Comparison of ENCODE assay signal across 8 cellular contexts in genomic region chr1:24743404-24744211, GRCh38. TPM values are rescaled to one million over a fixed set of nuclear protein-coding genes. Genes with fewer than 3 reads are reported as not detected.
DNase-seq lines count a peak whose midpoint lies in the region; ATAC-seq and TF ChIP-seq lines count a peak whose summit lies in the region.

No MANE protein-coding gene starts in this region.

- peak overlapping the region; percentile 53 for H3K4me3 Mint-ChIP-seq in WTC11

- ATAC-seq in heart right ventricle (no peak), Right ventricle myocardium superior (ENCODE audit: poor library complexity) (no peak), WTC11 (no peak), HG02885 (IDR thresholded peaks at IDR 0.05; ENCODE audit: poor library complexity, unreplicated experiment) (no peak), GM21737 (IDR thresholded peaks at IDR 0.05; ENCODE audit: unreplicated experiment) (no peak)

- H3K27me3 ChIP-seq in heart right ventricle: no peaks in the 10 kb centered on the region
- no peaks in the 10 kb centered on the region for H3K27me3 ChIP-seq in stomach smooth muscle (ENCODE audit: control insufficient read depth in 1 of 2, insufficient read depth in 2 of 2, low read length in 2 of 2)

- H3K27ac ChIP-seq in heart right ventricle (peak overlapping the region in 8 of 10 donors; percentile 22 to 96 (median 80)), stomach smooth muscle (ENCODE audit: low read length) (peak overlapping the region; percentile 37)

- H3K4me3 ChIP-seq in heart right ventricle: no peak overlapping the region
- H3K4me3 ChIP-seq in iPS-18c (ENCODE audit: insufficient read depth, low read depth, low read length): peak overlapping the region; percentile 0; the same call in 1 of the 2 replicates
- peak overlapping the region; percentile 5 to 29 for H3K4me3 ChIP-seq in stomach smooth muscle (ENCODE audit: low read length in 2 of 2)

- peaks cover 14% of the 10 kb centered on the region for H3K36me3 Mint-ChIP-seq in WTC11

- 57 to 59% methylated on average over 10 of the region's 10 CpGs for WGBS in heart right ventricle, 2 donors

- H3K36me3 ChIP-seq in heart right ventricle (no peaks in the 10 kb centered on the region), stomach smooth muscle (ENCODE audit: control insufficient read depth in 2 of 2, insufficient read depth in 2 of 2, low read length in 2 of 2) (no peaks in the 10 kb centered on the region)

- peak overlapping the region; percentile 99 for H3K27ac Mint-ChIP-seq in WTC11

- TF ChIP-seq CTCF in heart right ventricle (IDR thresholded peaks at IDR 0.05) (no peak), WTC11 (IDR thresholded peaks at IDR 0.05) (no peak)

- peaks cover 63% of the 10 kb centered on the region for H3K4me1 Mint-ChIP-seq in WTC11

- CTCF ChIA-PET in WTC11 (lab: Charles Lee): interaction anchor here (0.6 to 3.6 kb wide), 11 partner anchors 7 to 89 kb away, joined by 3 to 43 read pairs (median 10); no protein-coding TSS in a partner anchor

- H3K27me3 Mint-ChIP-seq in WTC11 (ENCODE audit: low read depth): no peaks in the 10 kb centered on the region

- intact Hi-C loops in heart right ventricle (cut with DNase I): loop anchor here in 5 of 10 donors (2.0 to 10.0 kb wide), 7 partner anchors 23 to 87 kb away; no protein-coding TSS in a partner anchor
- intact Hi-C loops in Right ventricle myocardium superior (cut with DNase I): no loop called here

- POLR2A ChIA-PET in WTC11 (lab: Charles Lee): interaction anchor here (1.7 to 2.9 kb wide), 2 partner anchors 18 to 38 kb away, joined by 9 to 24 read pairs; no protein-coding TSS in a partner anchor

- DNase-seq in heart right ventricle (no peak), Right ventricle myocardium superior (no peak), WTC11 (ENCODE audit: low spot score) (peak; percentile 57), NCI-H748 (lab: John Stamatoyannopoulos, UW; ENCODE audit: unreplicated experiment) (no peak)

- H3K4me1 ChIP-seq in heart right ventricle (peaks cover 0 to 48% (median 28%) of the 10 kb centered on the region in 9 donors), stomach smooth muscle (ENCODE audit: control insufficient read depth, insufficient read depth, low read length) (peaks cover 16% of the 10 kb centered on the region)

- H3K9me3 ChIP-seq in heart right ventricle (no peaks in the 10 kb centered on the region), iPS-18c (ENCODE audit: control insufficient read depth, insufficient read depth, low read length) (no peaks in the 10 kb centered on the region), stomach smooth muscle (ENCODE audit: control insufficient read depth in 2 of 2, low read length in 2 of 2) (no peaks in the 10 kb centered on the region)

- no peaks in the 10 kb centered on the region for H3K9me3 Mint-ChIP-seq in WTC11

- peak overlapping the region; percentile 29 to 36 for H3K9ac ChIP-seq in stomach smooth muscle (ENCODE audit: low read length in 2 of 2)

TF ChIP-seq in WTC11, 78 proteins besides CTCF, POLR2A, EP300 and RAD21:
- no peak for TF ChIP-seq CREM (CRISPR knock-in tag; IDR thresholded peaks at IDR 0.05)
- no peak for TF ChIP-seq OVOL2 (CRISPR knock-in tag; IDR thresholded peaks at IDR 0.05; ENCODE audit: borderline replicate concordance)
- TF ChIP-seq, protein P1, sequence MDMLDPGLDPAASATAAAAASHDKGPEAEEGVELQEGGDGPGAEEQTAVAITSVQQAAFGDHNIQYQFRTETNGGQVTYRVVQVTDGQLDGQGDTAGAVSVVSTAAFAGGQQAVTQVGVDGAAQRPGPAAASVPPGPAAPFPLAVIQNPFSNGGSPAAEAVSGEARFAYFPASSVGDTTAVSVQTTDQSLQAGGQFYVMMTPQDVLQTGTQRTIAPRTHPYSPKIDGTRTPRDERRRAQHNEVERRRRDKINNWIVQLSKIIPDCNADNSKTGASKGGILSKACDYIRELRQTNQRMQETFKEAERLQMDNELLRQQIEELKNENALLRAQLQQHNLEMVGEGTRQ (CRISPR knock-in tag; IDR thresholded peaks at IDR 0.05): no peak
- TF ChIP-seq ZNF121 (CRISPR knock-in tag; IDR thresholded peaks at IDR 0.05): no peak
- TF ChIP-seq PRDM15 (CRISPR knock-in tag; IDR thresholded peaks at IDR 0.05): peak; percentile 82
TF ChIP-seq in WTC11: peak in this region for 1.

RNA-seq across cellular contexts. Expression of gene CLIC4, which starts 1.6 kb away (rescaled TPM):
- 100 to 1,000 TPM; 256 to 511 (median 353) TPM for total RNA-seq in heart right ventricle
- polyA plus RNA-seq in heart right ventricle: 100 to 1,000 TPM in 1 of 2 donors, 10 to 100 TPM in 1; 90.8 to 308 TPM
- 334 TPM for total RNA-seq in Right ventricle myocardium superior
- 248 to 262 TPM (median 260 TPM) in 3 replicates for total RNA-seq in WTC11 (2021)

Comparison
In these comparisons a context has a peak if more than half of its experiments do, and no peak if none do; other contexts are left out.
1. H3K4me3 ChIP-seq: peak in iPS-18c (single experiment) and stomach smooth muscle (2 of 2); none in heart right ventricle (0 of 10).